1 cellular context compared by ENCODE assay signal in the genomic region with DNA sequence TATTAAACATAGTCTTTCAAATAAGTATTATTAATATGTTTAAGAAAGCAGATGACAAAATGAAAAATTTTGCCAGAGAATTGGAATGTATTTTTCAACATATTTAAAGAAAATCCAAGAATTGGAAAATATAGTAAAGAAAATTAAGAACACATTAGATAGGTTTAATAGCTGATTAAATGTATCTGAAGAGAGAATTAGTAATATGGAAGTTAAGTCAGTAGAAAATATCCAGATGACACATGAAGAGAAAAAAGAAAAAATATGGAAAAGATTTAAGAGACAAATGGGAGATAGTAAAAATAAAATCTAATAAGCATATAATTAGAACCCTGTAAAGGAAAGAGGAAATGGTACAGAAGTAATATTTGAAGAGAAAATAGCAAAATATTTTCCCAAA.
A peak's percentile ranks its signal among the peaks of the same experiment; 100 is the strongest.
TF ChIP-seq lines count a peak whose summit lies in the region.

No MANE protein-coding gene starts in this region.

TF ChIP-seq in K562, 482 proteins besides CTCF, POLR2A, EP300 and RAD21 (continued from another document):
- TF ChIP-seq, protein P1, sequence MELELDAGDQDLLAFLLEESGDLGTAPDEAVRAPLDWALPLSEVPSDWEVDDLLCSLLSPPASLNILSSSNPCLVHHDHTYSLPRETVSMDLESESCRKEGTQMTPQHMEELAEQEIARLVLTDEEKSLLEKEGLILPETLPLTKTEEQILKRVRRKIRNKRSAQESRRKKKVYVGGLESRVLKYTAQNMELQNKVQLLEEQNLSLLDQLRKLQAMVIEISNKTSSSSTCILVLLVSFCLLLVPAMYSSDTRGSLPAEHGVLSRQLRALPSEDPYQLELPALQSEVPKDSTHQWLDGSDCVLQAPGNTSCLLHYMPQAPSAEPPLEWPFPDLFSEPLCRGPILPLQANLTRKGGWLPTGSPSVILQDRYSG (tag; conservative IDR thresholded peaks at IDR 0.05; ENCODE audit: low read depth), result no peak
- TF ChIP-seq, protein P2, sequence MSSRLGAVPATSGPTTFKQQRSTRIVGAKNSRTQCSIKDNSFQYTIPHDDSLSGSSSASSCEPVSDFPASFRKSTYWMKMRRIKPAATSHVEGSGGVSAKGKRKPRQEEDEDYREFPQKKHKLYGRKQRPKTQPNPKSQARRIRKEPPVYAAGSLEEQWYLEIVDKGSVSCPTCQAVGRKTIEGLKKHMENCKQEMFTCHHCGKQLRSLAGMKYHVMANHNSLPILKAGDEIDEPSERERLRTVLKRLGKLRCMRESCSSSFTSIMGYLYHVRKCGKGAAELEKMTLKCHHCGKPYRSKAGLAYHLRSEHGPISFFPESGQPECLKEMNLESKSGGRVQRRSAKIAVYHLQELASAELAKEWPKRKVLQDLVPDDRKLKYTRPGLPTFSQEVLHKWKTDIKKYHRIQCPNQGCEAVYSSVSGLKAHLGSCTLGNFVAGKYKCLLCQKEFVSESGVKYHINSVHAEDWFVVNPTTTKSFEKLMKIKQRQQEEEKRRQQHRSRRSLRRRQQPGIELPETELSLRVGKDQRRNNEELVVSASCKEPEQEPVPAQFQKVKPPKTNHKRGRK (tag; IDR thresholded peaks at IDR 0.05), result 0 out of 2 replicates have a peak, but pooled peaks have one; percentile 18
- peak; percentile 78; the same call in 1 of the 2 replicates for TF ChIP-seq TRIM28 (IDR thresholded peaks at IDR 0.05)
- TF ChIP-seq PCBP2 (IDR thresholded peaks at IDR 0.05; ENCODE audit: low read depth, low read length, poor library complexity, severe bottlenecking), result no peak
- no peak for TF ChIP-seq SLC30A9 (CRISPR knock-in tag; IDR thresholded peaks at IDR 0.05)
- TF ChIP-seq, protein P3, sequence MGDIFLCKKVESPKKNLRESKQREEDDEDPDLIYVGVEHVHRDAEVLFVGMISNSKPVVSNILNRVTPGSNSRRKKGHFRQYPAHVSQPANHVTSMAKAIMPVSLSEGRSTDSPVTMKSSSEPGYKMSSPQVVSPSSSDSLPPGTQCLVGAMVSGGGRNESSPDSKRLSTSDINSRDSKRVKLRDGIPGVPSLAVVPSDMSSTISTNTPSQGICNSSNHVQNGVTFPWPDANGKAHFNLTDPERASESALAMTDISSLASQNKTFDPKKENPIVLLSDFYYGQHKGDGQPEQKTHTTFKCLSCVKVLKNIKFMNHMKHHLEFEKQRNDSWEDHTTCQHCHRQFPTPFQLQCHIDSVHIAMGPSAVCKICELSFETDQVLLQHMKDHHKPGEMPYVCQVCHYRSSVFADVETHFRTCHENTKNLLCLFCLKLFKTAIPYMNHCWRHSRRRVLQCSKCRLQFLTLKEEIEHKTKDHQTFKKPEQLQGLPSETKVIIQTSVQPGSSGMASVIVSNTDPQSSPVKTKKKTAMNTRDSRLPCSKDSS (IDR thresholded peaks at IDR 0.05; ENCODE audit: low read depth, partially characterized antibody), result peak; percentile 71
- TF ChIP-seq KLF13 (tag; IDR thresholded peaks at IDR 0.05; ENCODE audit: borderline replicate concordance, low read depth), result no peak
- TF ChIP-seq, protein P4, sequence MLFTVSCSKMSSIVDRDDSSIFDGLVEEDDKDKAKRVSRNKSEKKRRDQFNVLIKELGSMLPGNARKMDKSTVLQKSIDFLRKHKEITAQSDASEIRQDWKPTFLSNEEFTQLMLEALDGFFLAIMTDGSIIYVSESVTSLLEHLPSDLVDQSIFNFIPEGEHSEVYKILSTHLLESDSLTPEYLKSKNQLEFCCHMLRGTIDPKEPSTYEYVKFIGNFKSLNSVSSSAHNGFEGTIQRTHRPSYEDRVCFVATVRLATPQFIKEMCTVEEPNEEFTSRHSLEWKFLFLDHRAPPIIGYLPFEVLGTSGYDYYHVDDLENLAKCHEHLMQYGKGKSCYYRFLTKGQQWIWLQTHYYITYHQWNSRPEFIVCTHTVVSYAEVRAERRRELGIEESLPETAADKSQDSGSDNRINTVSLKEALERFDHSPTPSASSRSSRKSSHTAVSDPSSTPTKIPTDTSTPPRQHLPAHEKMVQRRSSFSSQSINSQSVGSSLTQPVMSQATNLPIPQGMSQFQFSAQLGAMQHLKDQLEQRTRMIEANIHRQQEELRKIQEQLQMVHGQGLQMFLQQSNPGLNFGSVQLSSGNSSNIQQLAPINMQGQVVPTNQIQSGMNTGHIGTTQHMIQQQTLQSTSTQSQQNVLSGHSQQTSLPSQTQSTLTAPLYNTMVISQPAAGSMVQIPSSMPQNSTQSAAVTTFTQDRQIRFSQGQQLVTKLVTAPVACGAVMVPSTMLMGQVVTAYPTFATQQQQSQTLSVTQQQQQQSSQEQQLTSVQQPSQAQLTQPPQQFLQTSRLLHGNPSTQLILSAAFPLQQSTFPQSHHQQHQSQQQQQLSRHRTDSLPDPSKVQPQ (CRISPR knock-in tag; IDR thresholded peaks at IDR 0.05; ENCODE audit: borderline replicate concordance), result no peak
- TF ChIP-seq CTBP1 (IDR thresholded peaks at IDR 0.05; ENCODE audit: borderline replicate concordance), result no peak
- TF ChIP-seq, protein P5, sequence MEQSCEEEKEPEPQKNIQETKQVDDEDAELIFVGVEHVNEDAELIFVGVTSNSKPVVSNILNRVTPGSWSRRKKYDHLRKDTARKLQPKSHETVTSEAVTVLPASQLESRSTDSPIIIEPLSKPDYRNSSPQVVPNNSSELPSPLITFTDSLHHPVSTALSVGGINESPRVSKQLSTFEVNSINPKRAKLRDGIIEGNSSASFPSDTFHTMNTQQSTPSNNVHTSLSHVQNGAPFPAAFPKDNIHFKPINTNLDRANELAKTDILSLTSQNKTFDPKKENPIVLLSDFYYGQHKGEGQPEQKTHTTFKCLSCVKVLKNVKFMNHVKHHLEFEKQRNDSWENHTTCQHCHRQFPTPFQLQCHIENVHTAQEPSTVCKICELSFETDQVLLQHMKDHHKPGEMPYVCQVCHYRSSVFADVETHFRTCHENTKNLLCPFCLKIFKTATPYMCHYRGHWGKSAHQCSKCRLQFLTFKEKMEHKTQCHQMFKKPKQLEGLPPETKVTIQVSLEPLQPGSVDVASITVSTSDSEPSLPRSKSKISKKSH (CRISPR knock-in tag; IDR thresholded peaks at IDR 0.05), result 0 out of 2 replicates have a peak, but pooled peaks have one; percentile 44
- TF ChIP-seq CBX3 (IDR thresholded peaks at IDR 0.05; ENCODE audit: borderline replicate concordance in 1 of 2, low read length in 2 of 2), result 0 out of 3 replicates have a peak, but pooled peaks of 1 of the 2 experiments have one; percentile 54
- TF ChIP-seq RBM25 (IDR thresholded peaks at IDR 0.05; ENCODE audit: low read depth, low read length, severe bottlenecking), result peak; percentile 21
- no peak for TF ChIP-seq C11orf30 (IDR thresholded peaks at IDR 0.05; ENCODE audit: low read depth)
- 0 out of 4 replicates have a peak, but pooled peaks of 1 of the 2 experiments have one; percentile 19 for TF ChIP-seq TRIM24 (IDR thresholded peaks at IDR 0.05)
- no peak for TF ChIP-seq SIN3B (IDR thresholded peaks at IDR 0.05; ENCODE audit: low read depth)
- TF ChIP-seq POLR2B (IDR thresholded peaks at IDR 0.05; ENCODE audit: low read depth, partially characterized antibody), result no peak
- peak; percentile 98 for TF ChIP-seq ZFP30 (CRISPR knock-in tag; IDR thresholded peaks at IDR 0.05; ENCODE audit: borderline replicate concordance)
- TF ChIP-seq, protein P6, sequence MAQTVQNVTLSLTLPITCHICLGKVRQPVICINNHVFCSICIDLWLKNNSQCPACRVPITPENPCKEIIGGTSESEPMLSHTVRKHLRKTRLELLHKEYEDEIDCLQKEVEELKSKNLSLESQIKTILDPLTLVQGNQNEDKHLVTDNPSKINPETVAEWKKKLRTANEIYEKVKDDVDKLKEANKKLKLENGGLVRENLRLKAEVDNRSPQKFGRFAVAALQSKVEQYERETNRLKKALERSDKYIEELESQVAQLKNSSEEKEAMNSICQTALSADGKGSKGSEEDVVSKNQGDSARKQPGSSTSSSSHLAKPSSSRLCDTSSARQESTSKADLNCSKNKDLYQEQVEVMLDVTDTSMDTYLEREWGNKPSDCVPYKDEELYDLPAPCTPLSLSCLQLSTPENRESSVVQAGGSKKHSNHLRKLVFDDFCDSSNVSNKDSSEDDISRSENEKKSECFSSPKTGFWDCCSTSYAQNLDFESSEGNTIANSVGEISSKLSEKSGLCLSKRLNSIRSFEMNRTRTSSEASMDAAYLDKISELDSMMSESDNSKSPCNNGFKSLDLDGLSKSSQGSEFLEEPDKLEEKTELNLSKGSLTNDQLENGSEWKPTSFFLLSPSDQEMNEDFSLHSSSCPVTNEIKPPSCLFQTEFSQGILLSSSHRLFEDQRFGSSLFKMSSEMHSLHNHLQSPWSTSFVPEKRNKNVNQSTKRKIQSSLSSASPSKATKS (CRISPR knock-in tag; IDR thresholded peaks at IDR 0.05), result no peak
- no peak for TF ChIP-seq ZBTB1 (CRISPR knock-in tag; IDR thresholded peaks at IDR 0.05; ENCODE audit: borderline replicate concordance, low read depth)
